14 cellular contexts compared by ENCODE assay signal in genomic region chrX:115958687-115959359, GRCh38.
DNase-seq lines count a peak whose midpoint lies in the region; ATAC-seq and TF ChIP-seq lines count a peak whose summit lies in the region.
"Had no signal": no experiment of that assay in that cellular context is flagged by ENCODE, and none has a peak within 500 bp of the region (broad histone marks: within the 10 kb centered on the region; RNA-seq: fewer than 3 reads in every experiment).

No MANE protein-coding gene starts in this region.

- no peak overlapping the region for H2BK5ac ChIP-seq in mesenchymal stem cell (ENCODE audit: low read depth, low read length, poor library complexity, severe bottlenecking)

- in situ Hi-C loops in G401 (cut with HindIII; ENCODE audit: low sequenced_read_pairs), result no loop called here

- ATAC-seq in HG02885 (IDR thresholded peaks at IDR 0.05; ENCODE audit: poor library complexity, unreplicated experiment) (peak; percentile 61), GM18498 (IDR thresholded peaks at IDR 0.05; ENCODE audit: unreplicated experiment) (no peak)

- peaks cover 5% of the 10 kb centered on the region for H3K9me3 ChIP-seq in mesenchymal stem cell (ENCODE audit: control insufficient read depth, low read length)
- H3K9me3 ChIP-seq: colonic mucosa had no signal

- H3K18ac ChIP-seq in mesenchymal stem cell (ENCODE audit: low read depth in 1 of 2, low read length in 2 of 2), result no peak overlapping the region

- no peak overlapping the region for H3K27ac Mint-ChIP-seq in glutamatergic neuron (ENCODE audit: unreplicated experiment)
- H3K27ac Mint-ChIP-seq: activated naive CD8-positive, alpha-beta T cell; T-helper 1 cell treated with Interleukin-12 subunit alpha and Interleukin-12 subunit beta and Interleukin-4 antibody, amounts not matched to agents 30 μg/mL and 1 μg/mL, for 36 hours had no signal

- H3K4me3 ChIP-seq in epithelial cell of esophagus (ENCODE audit: low read length) (no peak overlapping the region), mesenchymal stem cell (ENCODE audit: insufficient read depth in 1 of 2, low read depth in 1 of 2, low read length in 2 of 2) (no peak overlapping the region)
- H3K4me3 ChIP-seq: colonic mucosa had no signal

- no peaks in the 10 kb centered on the region for H3K36me3 Mint-ChIP-seq in glutamatergic neuron (ENCODE audit: unreplicated experiment)
- H3K36me3 Mint-ChIP-seq: activated naive CD8-positive, alpha-beta T cell had no signal

- peak overlapping the region in 1 of 2 experiments; percentile 55 for H3K14ac ChIP-seq in mesenchymal stem cell (ENCODE audit: low read length in 2 of 2)

- H3K4me3 Mint-ChIP-seq in glutamatergic neuron (ENCODE audit: unreplicated experiment), result no peak overlapping the region
- H3K4me3 Mint-ChIP-seq: activated naive CD8-positive, alpha-beta T cell; T-helper 1 cell treated with Interleukin-12 subunit alpha and Interleukin-12 subunit beta and Interleukin-4 antibody, amounts not matched to agents 30 μg/mL and 1 μg/mL, for 36 hours had no signal

- H2AK5ac ChIP-seq in mesenchymal stem cell (ENCODE audit: low read length, severe bottlenecking), result no peak overlapping the region

- H3K9me3 Mint-ChIP-seq in glutamatergic neuron (ENCODE audit: unreplicated experiment), result no peaks in the 10 kb centered on the region
- H3K9me3 Mint-ChIP-seq: T-helper 1 cell treated with Interleukin-12 subunit alpha and Interleukin-12 subunit beta and Interleukin-4 antibody, amounts not matched to agents 30 μg/mL and 1 μg/mL, for 36 hours had no signal

- no peak overlapping the region for H2BK15ac ChIP-seq in mesenchymal stem cell (ENCODE audit: low read depth, poor library complexity, severe bottlenecking)

- H2BK12ac ChIP-seq in mesenchymal stem cell (ENCODE audit: low read length in 2 of 2), result no peak overlapping the region

- H3K23ac ChIP-seq in mesenchymal stem cell (ENCODE audit: low read length in 2 of 2), result no peak overlapping the region

- no peaks in the 10 kb centered on the region for H3K36me3 ChIP-seq in mesenchymal stem cell (ENCODE audit: control insufficient read depth in 1 of 2, insufficient read depth in 2 of 2, low read depth in 1 of 2, low read length in 2 of 2)
- H3K36me3 ChIP-seq: colonic mucosa had no signal

- no peak overlapping the region for H3K27ac ChIP-seq in mesenchymal stem cell (ENCODE audit: low read length, poor library complexity, severe bottlenecking)
- H3K27ac ChIP-seq: colonic mucosa had no signal

- H3K4me1 ChIP-seq in mesenchymal stem cell (ENCODE audit: control insufficient read depth, insufficient read depth, low read depth, low read length), result no peaks in the 10 kb centered on the region
- H3K4me1 ChIP-seq: colonic mucosa had no signal

- H2BK120ac ChIP-seq in mesenchymal stem cell (ENCODE audit: low read depth, low read length), result no peak overlapping the region

- H4K91ac ChIP-seq in mesenchymal stem cell (ENCODE audit: low read length), result no peak overlapping the region

- DNase-seq in G401 (ENCODE audit: low spot score), result peak; percentile 52
- peak; percentile 61 for DNase-seq in NCI-H2227 (lab: John Stamatoyannopoulos, UW; ENCODE audit: unreplicated experiment)
- peak; percentile 19 for DNase-seq in epithelial cell of esophagus (ENCODE audit: low read depth)
- DNase-seq in AG08395 (ENCODE audit: low spot score), result no peak
- no peak for DNase-seq in glutamatergic neuron
- no peak for DNase-seq in mesenchymal stem cell
- DNase-seq: colonic mucosa; foreskin melanocyte; NCI-H774; stimulated activated CD4-positive, alpha-beta T cell treated with anti-CD3 and anti-CD28 coated beads, Interleukin-12 subunit alpha, Interleukin-12 subunit beta, amount 100 ng/mL, for 4 hours had no signal

- no peak for TF ChIP-seq CTCF in epithelial cell of esophagus (IDR thresholded peaks at IDR 0.05; ENCODE audit: insufficient read depth, low read depth, low read length, missing control alignments)
- TF ChIP-seq CTCF in glutamatergic neuron (IDR thresholded peaks at IDR 0.05; ENCODE audit: partially characterized antibody, unreplicated experiment), result no peak

- H3K4ac ChIP-seq in mesenchymal stem cell (ENCODE audit: low read depth in 1 of 2, low read length in 2 of 2), result no peak overlapping the region

- no peak overlapping the region for H4K8ac ChIP-seq in mesenchymal stem cell (ENCODE audit: low read length)

- peaks cover 3% of the 10 kb centered on the region for H3K79me1 ChIP-seq in mesenchymal stem cell (replicated peaks; ENCODE audit: low read length, poor library complexity, severe bottlenecking)

- 89% methylated on average over 3 of the region's 3 CpGs for WGBS in mesenchymal stem cell

- H2AFZ ChIP-seq in mesenchymal stem cell (ENCODE audit: low read depth, low read length), result no peak overlapping the region

- H3K4me1 Mint-ChIP-seq in glutamatergic neuron (ENCODE audit: low read depth, unreplicated experiment), result no peaks in the 10 kb centered on the region

- H3K27me3 Mint-ChIP-seq in glutamatergic neuron (ENCODE audit: unreplicated experiment), result peaks cover 4% of the 10 kb centered on the region
- H3K27me3 Mint-ChIP-seq: activated naive CD8-positive, alpha-beta T cell had no signal

- no peak overlapping the region for H3K4me2 ChIP-seq in mesenchymal stem cell (ENCODE audit: low read length, poor library complexity, severe bottlenecking)

- H3K9ac ChIP-seq in mesenchymal stem cell (ENCODE audit: low read length), result no peak overlapping the region

- peaks cover 0 to 34% of the 10 kb centered on the region in 2 experiments for H3K27me3 ChIP-seq in mesenchymal stem cell (ENCODE audit: control insufficient read depth in 1 of 2, insufficient read depth in 1 of 2, low read length in 2 of 2)
- H3K27me3 ChIP-seq: colonic mucosa had no signal

Comparison
In these comparisons a context has a peak if more than half of its experiments do, and no peak if none do; other contexts are left out.
1. DNase-seq: peak in G401 (single experiment), NCI-H2227 (single experiment) and epithelial cell of esophagus (single experiment); none in AG08395 (single experiment), glutamatergic neuron (single experiment) and mesenchymal stem cell (single experiment).